ENCODE assay signal across 10 cellular contexts in the genomic region with DNA sequence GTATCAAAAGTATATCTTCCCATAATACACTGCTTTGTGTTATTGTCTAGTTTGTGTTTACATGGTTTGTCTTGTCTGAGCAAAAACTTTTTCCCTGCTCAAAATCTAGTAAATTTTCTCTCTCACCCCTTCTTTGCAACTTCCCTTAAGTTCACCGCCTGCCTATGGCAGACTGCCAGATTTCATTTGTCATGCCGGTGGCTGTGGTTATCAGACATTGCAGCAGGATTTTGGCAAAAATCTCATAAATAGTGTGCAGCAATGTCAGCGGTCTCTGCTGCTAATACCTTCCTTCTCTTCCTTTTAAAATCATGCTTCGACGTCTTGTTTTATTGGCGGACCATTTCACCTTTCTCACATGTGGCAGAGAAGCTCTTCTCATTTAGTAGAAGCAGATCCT. TPM values are rescaled to one million over a fixed set of nuclear protein-coding genes. Genes with fewer than 3 reads are reported as not detected.
DNase-seq lines count a peak whose midpoint lies in the region; ATAC-seq, FAIRE-seq and TF ChIP-seq lines count a peak whose summit lies in the region.
"Had no signal": no experiment of that assay in that cellular context is flagged by ENCODE, and none has a peak within 500 bp of the region (broad histone marks: within the 10 kb centered on the region; RNA-seq: fewer than 3 reads in every experiment).

No MANE protein-coding gene starts in this region.

- H2AFZ ChIP-seq in Loucy (ENCODE audit: low read length) = no peak overlapping the region; the same call in 1 of the 2 replicates
- no peak overlapping the region for H2AFZ ChIP-seq in K562 (ENCODE audit: low read depth, low read length)
- no peak overlapping the region for H2AFZ ChIP-seq in mesenchymal stem cell (ENCODE audit: low read depth, low read length)

- no peak for TF ChIP-seq CTCF in Loucy (conservative IDR thresholded peaks at IDR 0.05; ENCODE audit: low read length)
- no peak for TF ChIP-seq CTCF in K562 (IDR thresholded peaks at IDR 0.05 in 2 of 3, conservative IDR thresholded peaks at IDR 0.05 in 1 of 3; ENCODE audit: insufficient read depth in 2 of 3, low read depth in 1 of 3, low read length in 3 of 3)

- CTCF ChIA-PET in K562 (lab: Yijun Ruan, JAX; ENCODE audit: low intra/inter-chr PET ratio) = no interaction called here

- TF ChIP-seq RAD21 in K562 (CRISPR knock-in tag; conservative IDR thresholded peaks at IDR 0.05 in 1 of 2, IDR thresholded peaks at IDR 0.05 in 1 of 2) = no peak

- H2AK5ac ChIP-seq in mesenchymal stem cell (ENCODE audit: low read length, severe bottlenecking) = no peak overlapping the region

- no TSS peak for BruUV-seq in K562 (replicated peaks; lab: Mats Ljungman, UMichigan)

- H3K4me1 ChIP-seq in Loucy (ENCODE audit: insufficient read depth, low read length, poor library complexity, severe bottlenecking) (peaks cover 14% of the 10 kb centered on the region), K562 (replicated peaks in 1 of 2; ENCODE audit: control insufficient read depth in 2 of 2, insufficient read depth in 2 of 2, low read length in 2 of 2) (peaks cover 0 to 4% of the 10 kb centered on the region in 2 experiments; a peak in 3 of 5 replicates), mesenchymal stem cell (ENCODE audit: control insufficient read depth, insufficient read depth, low read depth, low read length) (peaks cover 1% of the 10 kb centered on the region)

- H4K91ac ChIP-seq in mesenchymal stem cell (ENCODE audit: low read length) = no peak overlapping the region

- H3K4me3 ChIP-seq in Loucy (ENCODE audit: low read length, poor library complexity, severe bottlenecking) (peak overlapping the region; percentile 36), K562 (no peak overlapping the region), mesenchymal stem cell (ENCODE audit: insufficient read depth in 1 of 2, low read depth in 1 of 2, low read length in 2 of 2) (no peak overlapping the region)
- H3K4me3 ChIP-seq: tibial nerve had no signal

- no peak for TF ChIP-seq POLR2A in K562 (conservative IDR thresholded peaks at IDR 0.05)

- H3K9me3 ChIP-seq in Loucy (ENCODE audit: insufficient read depth, low read depth, low read length) = no peaks in the 10 kb centered on the region
- no peaks in the 10 kb centered on the region for H3K9me3 ChIP-seq in K562 (replicated peaks; ENCODE audit: control insufficient read depth, insufficient read depth, low read depth, low read length)
- H3K9me3 ChIP-seq in mesenchymal stem cell (ENCODE audit: control insufficient read depth, low read length) = no peaks in the 10 kb centered on the region
- H3K9me3 ChIP-seq: tibial nerve had no signal

- H3K4me2 ChIP-seq in Loucy (ENCODE audit: low read depth, low read length, poor library complexity, severe bottlenecking) = peak overlapping the region; percentile 45
- H3K4me2 ChIP-seq in K562 (ENCODE audit: insufficient read depth, low read length) = no peak overlapping the region
- no peak overlapping the region for H3K4me2 ChIP-seq in mesenchymal stem cell (ENCODE audit: low read length, poor library complexity, severe bottlenecking)

- no peaks in the 10 kb centered on the region for H3K79me1 ChIP-seq in mesenchymal stem cell (replicated peaks; ENCODE audit: low read length, poor library complexity, severe bottlenecking)

- peak; percentile 76 for DNase-seq in CD1c-positive myeloid dendritic cell (ENCODE audit: extremely low spot score)
- DNase-seq in K562 (ENCODE audit: extremely low read depth in 1 of 4, low spot score in 3 of 4) = peak; percentile 15 to 86 (median 48)
- DNase-seq in mesenchymal stem cell = peak; percentile 80
- DNase-seq in G401 (ENCODE audit: low spot score) = no peak
- no peak for DNase-seq in NCI-H128 (lab: John Stamatoyannopoulos, UW; ENCODE audit: unreplicated experiment)
- DNase-seq: activated B cell treated with CpG ODN at 0.5 μM for 24 hours had no signal

- no peak overlapping the region for H3K4ac ChIP-seq in mesenchymal stem cell (ENCODE audit: low read depth in 1 of 2, low read length in 2 of 2)

- peak; percentile 89 for ATAC-seq in K562
- ATAC-seq in HG02763 (IDR thresholded peaks at IDR 0.05; ENCODE audit: unreplicated experiment) = no peak
- ATAC-seq in GM19351 (IDR thresholded peaks at IDR 0.05; ENCODE audit: unreplicated experiment) = no peak

- peak; percentile 41; the same call in 1 of the 2 replicates for TF ChIP-seq EP300 in K562 (IDR thresholded peaks at IDR 0.05; ENCODE audit: low read length)

- H3K14ac ChIP-seq in mesenchymal stem cell (ENCODE audit: low read length in 2 of 2) = no peak overlapping the region

- no peak overlapping the region for H2BK5ac ChIP-seq in mesenchymal stem cell (ENCODE audit: low read depth, low read length, poor library complexity, severe bottlenecking)

- FAIRE-seq in K562 (lab: Jason Lieb, UNC) = peak; percentile 87

- H3K27ac ChIP-seq in K562 (ENCODE audit: extremely low read depth, low read depth, low read length) = no peak overlapping the region
- no peak overlapping the region for H3K27ac ChIP-seq in mesenchymal stem cell (ENCODE audit: low read length, poor library complexity, severe bottlenecking)
- H3K27ac ChIP-seq: tibial nerve had no signal

- no peaks in the 10 kb centered on the region for H4K20me1 ChIP-seq in Loucy (ENCODE audit: insufficient read depth, low read length, poor library complexity, severe bottlenecking)
- H4K20me1 ChIP-seq in K562 (replicated peaks; ENCODE audit: control insufficient read depth, insufficient read depth, low read length) = no peaks in the 10 kb centered on the region

- no peak overlapping the region for H2BK15ac ChIP-seq in mesenchymal stem cell (ENCODE audit: low read depth, poor library complexity, severe bottlenecking)

- POLR2A ChIA-PET in K562 (lab: Yijun Ruan, JAX) = interaction anchor here (0.6 to 0.7 kb wide), 2 partner anchors 20 to 197 kb away, joined by 3 read pairs; no protein-coding TSS in a partner anchor

- intact Hi-C loops in K562 (cut with micrococcal nuclease) = no loop called here

- H3K36me3 ChIP-seq in Loucy (ENCODE audit: insufficient read depth, low read length) = no peaks in the 10 kb centered on the region
- H3K36me3 ChIP-seq in K562 (ENCODE audit: control insufficient read depth, insufficient read depth, low read length) = no peaks in the 10 kb centered on the region
- no peaks in the 10 kb centered on the region for H3K36me3 ChIP-seq in mesenchymal stem cell (ENCODE audit: control insufficient read depth in 1 of 2, insufficient read depth in 2 of 2, low read depth in 1 of 2, low read length in 2 of 2)
- H3K36me3 ChIP-seq: tibial nerve had no signal

- in situ Hi-C loops in K562 (cut with MboI) (no loop called here), G401 (cut with HindIII; ENCODE audit: low sequenced_read_pairs) (no loop called here)

- H3K18ac ChIP-seq in mesenchymal stem cell (ENCODE audit: low read depth in 1 of 2, low read length in 2 of 2) = no peak overlapping the region

- no peak overlapping the region for H2BK12ac ChIP-seq in mesenchymal stem cell (ENCODE audit: low read length in 2 of 2)

- no peaks in the 10 kb centered on the region for H3K9me2 ChIP-seq in Loucy (replicated peaks; ENCODE audit: low read depth, low read length)

- H3K27me3 ChIP-seq in Loucy (ENCODE audit: insufficient read depth, low read length, poor library complexity, severe bottlenecking) = no peaks in the 10 kb centered on the region
- peaks cover 0 to 5% of the 10 kb centered on the region in 2 experiments; a peak in 1 of 5 replicates for H3K27me3 ChIP-seq in K562 (ENCODE audit: control insufficient read depth in 2 of 2, insufficient read depth in 2 of 2, low read length in 2 of 2)
- H3K27me3 ChIP-seq in mesenchymal stem cell (ENCODE audit: control insufficient read depth in 1 of 2, insufficient read depth in 1 of 2, low read length in 2 of 2) = peaks cover 0 to 2% of the 10 kb centered on the region in 2 experiments
- H3K27me3 ChIP-seq: tibial nerve had no signal

- H2BK120ac ChIP-seq in mesenchymal stem cell (ENCODE audit: low read depth, low read length) = no peak overlapping the region

- no peaks in the 10 kb centered on the region for H3F3A ChIP-seq in Loucy (ENCODE audit: low read depth)

- H3K9ac ChIP-seq in Loucy (ENCODE audit: low read depth, low read length, poor library complexity, severe bottlenecking) (no peak overlapping the region), K562 (ENCODE audit: insufficient read depth in 1 of 2, low read depth in 2 of 2, low read length in 2 of 2) (no peak overlapping the region), mesenchymal stem cell (ENCODE audit: low read length) (no peak overlapping the region)

- H3K79me2 ChIP-seq in Loucy (ENCODE audit: insufficient read depth, low read length) = no peaks in the 10 kb centered on the region
- H3K79me2 ChIP-seq in K562 (ENCODE audit: control insufficient read depth, insufficient read depth, low read length) = no peaks in the 10 kb centered on the region

- H3K23ac ChIP-seq in mesenchymal stem cell (ENCODE audit: low read length in 2 of 2) = no peak overlapping the region

- H3K9me1 ChIP-seq in K562 (ENCODE audit: control insufficient read depth, insufficient read depth, low read length) = no peaks in the 10 kb centered on the region

- WGBS in K562 (ENCODE audit: insufficient coverage, low coverage, missing lambda C conversion rate) = 1% methylated on average over 6 of the region's 6 CpGs
- 64% methylated on average over 6 of the region's 6 CpGs for WGBS in mesenchymal stem cell

- no peak overlapping the region for H4K8ac ChIP-seq in mesenchymal stem cell (ENCODE audit: low read length)

RNA-seq across cellular contexts. Expression of a gene that starts 45.6 kb away (rescaled TPM):
- total RNA-seq in K562 (2011; cell fraction: chromatin; rRNA removed; ENCODE audit: low replicate concordance) = 0.67 TPM in 1 of 2 replicates, not detected in the other
- 0.67 TPM in 1 of 2 replicates, not detected in the other for total RNA-seq in K562 (2011; cell fraction: nucleolus; rRNA removed)
- total RNA-seq in K562 (2011; cell fraction: nucleoplasm; rRNA removed) = 0.66 TPM in 1 of 2 replicates, not detected in the other
- total RNA-seq in K562 (2014; rRNA removed) (not detected in 2 replicates), K562 (2014; rRNA removed; fragmentation: Illumina TruSeq; extraction: Trizol) (not detected in 2 replicates), K562 (2015; rRNA removed; fragmentation: Illumina TruSeq; extraction: Trizol) (not detected in 2 replicates), K562 (2021) (not detected in 2 replicates)
- polyA plus RNA-seq in K562 (2011; rRNA removed) (0.17 and 0.54 TPM in 2 replicates), K562 (2014; fragmentation: Illumina TruSeq; extraction: Trizol) (0.18 TPM in 1 of 2 replicates, not detected in the other), K562 (2014; fragmentation: Nextera tagmentation; extraction: Ambion mirVana) (under 1 TPM in 1 of 2 experiments, not detected in 1; 0.04 TPM), K562 (2014; rRNA removed) (0.59 TPM in 1 of 2 replicates, not detected in the other)
- 0.55 TPM in 1 of 2 replicates, not detected in the other for polyA plus RNA-seq in K562 (2011; cell fraction: cytosol; rRNA removed)
- 0.97 and 3.0 TPM in 2 replicates for polyA plus RNA-seq in K562 (2011; cell fraction: nucleus; rRNA removed)
- 0.12 and 0.68 TPM in 2 replicates for polyA plus RNA-seq in K562 (2012)
- polyA minus RNA-seq in K562 (2011; rRNA and poly(A)+ RNA removed) = not detected in 2 replicates
- polyA minus RNA-seq in K562 (2011; cell fraction: cytosol; rRNA and poly(A)+ RNA removed) = not detected in 2 replicates
- polyA minus RNA-seq in K562 (2011; cell fraction: nucleus; rRNA and poly(A)+ RNA removed) = not detected in 2 replicates
- polyA plus RNA-seq in mesenchymal stem cell (2013, experiment 1 of 2) = 8.1 TPM
- polyA plus RNA-seq in mesenchymal stem cell (2013, experiment 2 of 2) = 7.9 TPM
- 98.4 and 118 TPM in 2 replicates for total RNA-seq in G401 (2014; rRNA removed; shearing (Covaris generic))
- total RNA-seq: activated B cell treated with CpG ODN at 0.5 μM for 24 hours had no signal

Comparison
In these comparisons a context has a peak if more than half of its experiments do, and no peak if none do; other contexts are left out.
1. DNase-seq: peak in CD1c-positive myeloid dendritic cell (single experiment), K562 (4 of 4) and mesenchymal stem cell (single experiment); none in G401 (single experiment) and NCI-H128 (single experiment).
2. RNA of a gene that starts 45.6 kb away (total RNA-seq): 98.4 to 118 TPM in G401; 0.66 to 0.67 TPM in K562; every median in the first group is over 10 times any median in the second.